ENCODE assay signal across 34 cellular contexts in the genomic region with DNA sequence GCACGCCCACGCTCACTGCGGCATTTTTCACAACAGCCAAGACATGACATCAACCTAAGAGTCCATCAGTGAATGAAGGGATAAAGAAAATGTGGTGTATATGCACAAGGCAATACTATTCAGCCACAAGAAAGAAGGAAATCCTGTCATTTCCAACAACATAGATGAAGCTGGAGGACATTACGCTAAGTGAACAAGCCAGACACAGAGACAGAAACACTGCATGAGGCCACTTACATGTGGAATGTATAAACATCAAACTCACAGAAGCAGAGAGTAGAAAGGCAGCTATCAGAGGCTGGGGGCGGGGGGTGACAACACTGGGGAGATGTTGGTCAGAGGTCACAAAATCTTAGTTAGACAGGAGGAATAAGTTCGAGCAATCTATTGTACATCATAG. TPM values are rescaled to one million over a fixed set of nuclear protein-coding genes. Genes with fewer than 3 reads are reported as not detected.
"Had no signal": no experiment of that assay in that cellular context is flagged by ENCODE, and none has a peak within 500 bp of the region (broad histone marks: within the 10 kb centered on the region; RNA-seq: fewer than 3 reads in every experiment).

No MANE protein-coding gene starts in this region.

- H3K27ac Mint-ChIP-seq: activated CD8-positive, alpha-beta memory T cell treated with anti-CD3 and anti-CD28 coated beads, Interleukin-2, amount 10 ng/mL, durations not matched to agents 7 days and 5 days; activated CD8-positive, alpha-beta T cell treated with anti-CD3 and anti-CD28 coated beads, Interleukin-2, amount 10 ng/mL, durations not matched to agents 7 days and 5 days; activated naive CD8-positive, alpha-beta T cell; brain; immature natural killer cell; natural killer cell treated with Interleukin-12 subunit alpha and Interleukin-12 subunit beta and Interleukin-15 and Interleukin-18, amount 100 ng/mL, for 72 hours; T-helper 17 cell; type B pancreatic cell had no signal

- H3K9me3 Mint-ChIP-seq: brain; immature natural killer cell; natural killer cell treated with Interleukin-12 subunit alpha and Interleukin-12 subunit beta and Interleukin-15 and Interleukin-18, amount 100 ng/mL, for 72 hours; type B pancreatic cell had no signal

- H3K36me3 ChIP-seq: cardiac muscle cell, gastroesophageal sphincter, neutrophil, thoracic aorta, uterus had no signal

- H3K27me3 ChIP-seq: cardiac muscle cell, right lobe of liver, uterus had no signal

- H3K9me3 ChIP-seq: gastroesophageal sphincter, neutrophil, right lobe of liver, thoracic aorta, uterus had no signal

- H3K4me1 ChIP-seq: gastroesophageal sphincter, right lobe of liver, uterus had no signal

- H3K27me3 Mint-ChIP-seq: brain, type B pancreatic cell had no signal

- H3K4me3 Mint-ChIP-seq: activated CD8-positive, alpha-beta memory T cell treated with anti-CD3 and anti-CD28 coated beads, Interleukin-2, amount 10 ng/mL, durations not matched to agents 7 days and 5 days; activated CD8-positive, alpha-beta T cell treated with anti-CD3 and anti-CD28 coated beads, Interleukin-2, amount 10 ng/mL, durations not matched to agents 7 days and 5 days; activated naive CD8-positive, alpha-beta T cell; brain; immature natural killer cell; natural killer cell treated with Interleukin-12 subunit alpha and Interleukin-12 subunit beta and Interleukin-15 and Interleukin-18, amount 100 ng/mL, for 72 hours; T-helper 17 cell; type B pancreatic cell had no signal

- H3K36me3 Mint-ChIP-seq: activated CD8-positive, alpha-beta memory T cell treated with anti-CD3 and anti-CD28 coated beads, Interleukin-2, amount 10 ng/mL, durations not matched to agents 7 days and 5 days; activated naive CD8-positive, alpha-beta T cell; brain; immature natural killer cell; natural killer cell treated with Interleukin-12 subunit alpha and Interleukin-12 subunit beta and Interleukin-15 and Interleukin-18, amount 100 ng/mL, for 72 hours; type B pancreatic cell had no signal

- H3K27ac ChIP-seq: cardiac muscle cell, coronary artery, dorsolateral prefrontal cortex, neutrophil, right lobe of liver, uterus had no signal

- H3K4me3 ChIP-seq: cardiac muscle cell, coronary artery, dorsolateral prefrontal cortex, gastroesophageal sphincter, right lobe of liver, thoracic aorta, uterus had no signal

- ATAC-seq: activated CD8-positive, alpha-beta memory T cell treated with anti-CD3 and anti-CD28 coated beads, Interleukin-2, amount 10 ng/mL, durations not matched to agents 7 days and 5 days; activated CD8-positive, alpha-beta T cell treated with anti-CD3 and anti-CD28 coated beads, Interleukin-2, amount 10 ng/mL, durations not matched to agents 7 days and 5 days; gastroesophageal sphincter; left colon; natural killer cell treated with Interleukin-12 subunit alpha and Interleukin-12 subunit beta and Interleukin-15 and Interleukin-18, amount 100 ng/mL, for 72 hours; right lobe of liver; stimulated activated naive CD8-positive, alpha-beta T cell treated with anti-CD3 and anti-CD28 coated beads, Interleukin-15, Interleukin-2, amounts not matched to agents 100 U/mL and 50 U/mL, for 24 hours; T-helper 17 cell had no signal

- DNase-seq: activated CD4-positive, CD25-positive, alpha-beta regulatory T cell treated with anti-CD3 and anti-CD28 coated beads, Interleukin-2, amount 50 U/mL, for 72 hours; activated CD8-positive, alpha-beta memory T cell treated with anti-CD3 and anti-CD28 coated beads, Interleukin-2, amount 10 ng/mL, durations not matched to agents 7 days and 5 days; activated CD8-positive, alpha-beta T cell treated with anti-CD3 and anti-CD28 coated beads, Interleukin-2, amount 10 ng/mL, durations not matched to agents 7 days and 5 days; activated effector memory CD4-positive, alpha-beta T cell treated with Interleukin-2 at 50 U/mL for 16 hours; activated naive CD4-positive, alpha-beta T cell treated with Interleukin-2 at 50 U/mL for 16 hours; activated T-cell treated with anti-CD3 and anti-CD28 coated beads, Interleukin-2, amount 50 U/mL, for 48 hours; anterior cingulate cortex; cerebellar nuclear complex; dorsolateral prefrontal cortex; effector memory CD4-positive, alpha-beta T cell; erythroblast; head of caudate nucleus; hypothalamus; immature natural killer cell; kidney; left colon; right lobe of liver; stimulated activated CD4-positive, alpha-beta T cell treated with anti-CD3 and anti-CD28 coated beads, Interleukin-12 subunit alpha, Interleukin-12 subunit beta, amount 100 ng/mL, for 4 hours; stimulated activated CD4-positive, alpha-beta T cell treated with anti-CD3 and anti-CD28 coated beads, Interleukin-4, amount 100 ng/mL, for 1 hour; stimulated activated naive CD8-positive, alpha-beta T cell treated with anti-CD3 and anti-CD28 coated beads, Interleukin-15, Interleukin-2, amounts not matched to agents 100 U/mL and 50 U/mL, for 24 hours; T-helper 17 cell; T1000; uterus had no signal

- H3K4me1 Mint-ChIP-seq: immature natural killer cell had no signal

RNA-seq across cellular contexts. Expression of a gene that starts 20.9 kb away (rescaled TPM):
- total RNA-seq: activated CD8-positive, alpha-beta memory T cell treated with anti-CD3 and anti-CD28 coated beads, Interleukin-2, amount 10 ng/mL, durations not matched to agents 7 days and 5 days; activated CD8-positive, alpha-beta T cell treated with anti-CD3 and anti-CD28 coated beads, Interleukin-2, amount 10 ng/mL, durations not matched to agents 7 days and 5 days; cardiac muscle cell; fibroblast of villous mesenchyme; natural killer cell treated with Interleukin-12 subunit alpha and Interleukin-12 subunit beta and Interleukin-15 and Interleukin-18, amount 100 ng/mL, for 72 hours; skeletal muscle tissue; T-helper 17 cell had no signal
- polyA plus RNA-seq: cardiac muscle cell, immature natural killer cell had no signal
